ENCODE assay signal across 1 cellular context in genomic region chr10:24463683-24464426, GRCh38.
A peak's percentile ranks its signal among the peaks of the same experiment; 100 is the strongest.
TF ChIP-seq lines count a peak whose summit lies in the region.

No MANE protein-coding gene starts in this region.

TF ChIP-seq in GM12878, 131 proteins besides CTCF, POLR2A, EP300 and RAD21 (continued from another document and continues in another):
- TF ChIP-seq BHLHE40 (IDR thresholded peaks at IDR 0.05; ENCODE audit: borderline replicate concordance in 1 of 2, low read depth in 2 of 2, low read length in 1 of 2) (0 out of 4 replicates have a peak, but pooled peaks of 1 of the 2 experiments have one; percentile 16), PML (IDR thresholded peaks at IDR 0.05; ENCODE audit: low read length) (no peak), RB1 (IDR thresholded peaks at IDR 0.05; ENCODE audit: borderline replicate concordance) (no peak), POLR2AphosphoS2 (IDR thresholded peaks at IDR 0.05; ENCODE audit: low read depth, low read length) (no peak), ZNF592 (IDR thresholded peaks at IDR 0.05) (no peak), ZNF274 (IDR thresholded peaks at IDR 0.05; ENCODE audit: insufficient read depth, insufficient read length) (no peak), ATF3 (IDR thresholded peaks at IDR 0.05; ENCODE audit: borderline replicate concordance, extremely low read depth, low read depth, low read length) (no peak), ZBTB33 (IDR thresholded peaks at IDR 0.05) (no peak), SRF (IDR thresholded peaks at IDR 0.05; ENCODE audit: low read depth in 2 of 2, low read length in 2 of 2) (no peak), MYC (IDR thresholded peaks at IDR 0.05; ENCODE audit: insufficient read depth, insufficient read length, insufficient replicate concordance, low read length, severe bottlenecking) (no peak), PBX3 (IDR thresholded peaks at IDR 0.05; ENCODE audit: insufficient replicate concordance, low read depth, low read length) (no peak), TCF3 (IDR thresholded peaks at IDR 0.05; ENCODE audit: borderline replicate concordance, insufficient read depth, low read depth, low read length) (no peak), TAF1 (IDR thresholded peaks at IDR 0.05; ENCODE audit: borderline replicate concordance, low read depth, low read length) (no peak), PRDM15 (CRISPR knock-in tag; IDR thresholded peaks at IDR 0.05) (no peak), CEBPB (IDR thresholded peaks at IDR 0.05; ENCODE audit: borderline replicate concordance in 1 of 2, low read depth in 2 of 2, low read length in 2 of 2) (no peak), HDAC6 (IDR thresholded peaks at IDR 0.05; ENCODE audit: unreplicated experiment) (no peak), BCL3 (IDR thresholded peaks at IDR 0.05; ENCODE audit: borderline replicate concordance, insufficient read depth, low read depth, low read length, poor library complexity, severe bottlenecking) (no peak), SMARCA5 (IDR thresholded peaks at IDR 0.05) (no peak), ZNF384 (IDR thresholded peaks at IDR 0.05; ENCODE audit: borderline replicate concordance, low read depth, low read length) (no peak), STAT3 (IDR thresholded peaks at IDR 0.05; ENCODE audit: low read depth, low read length) (no peak), BACH1 (IDR thresholded peaks at IDR 0.05; ENCODE audit: borderline replicate concordance) (peak; percentile 15; the same call in 1 of the 2 replicates), SUZ12 (IDR thresholded peaks at IDR 0.05; ENCODE audit: unreplicated experiment) (no peak), CBX5 (IDR thresholded peaks at IDR 0.05; ENCODE audit: low read depth) (no peak), GABPA (IDR thresholded peaks at IDR 0.05; ENCODE audit: low read depth) (no peak), BMI1 (IDR thresholded peaks at IDR 0.05; ENCODE audit: borderline replicate concordance) (peak; percentile 55; the same call in 1 of the 2 replicates), USF2 (IDR thresholded peaks at IDR 0.05; ENCODE audit: borderline replicate concordance, low read depth, low read length) (no peak), JUND (IDR thresholded peaks at IDR 0.05; ENCODE audit: low read depth, low read length) (peak; percentile 18; the same call in 1 of the 2 replicates), CREM (IDR thresholded peaks at IDR 0.05; ENCODE audit: low read depth) (peak; percentile 51; the same call in 1 of the 2 replicates), SUPT20H (IDR thresholded peaks at IDR 0.05; ENCODE audit: borderline replicate concordance, control insufficient read depth, low read depth, low read length) (no peak), CBFB (IDR thresholded peaks at IDR 0.05; ENCODE audit: low read depth) (peak; percentile 45; the same call in 1 of the 2 replicates), ATF7 (IDR thresholded peaks at IDR 0.05; ENCODE audit: low read depth) (peak; percentile 91), RBBP5 (conservative IDR thresholded peaks at IDR 0.05) (no peak), MAX (IDR thresholded peaks at IDR 0.05; ENCODE audit: low read depth, low read length) (no peak), REST (IDR thresholded peaks at IDR 0.05; ENCODE audit: low read depth, low read length) (no peak), IRF3 (IDR thresholded peaks at IDR 0.05) (no peak), RCOR1 (conservative IDR thresholded peaks at IDR 0.05; ENCODE audit: low read depth, low read length) (no peak), CBX3 (IDR thresholded peaks at IDR 0.05; ENCODE audit: borderline replicate concordance, low read depth) (no peak), SIN3A (IDR thresholded peaks at IDR 0.05; ENCODE audit: low read depth, low read length) (no peak), FOS (IDR thresholded peaks at IDR 0.05; ENCODE audit: borderline replicate concordance, extremely low read depth, insufficient read length) (no peak), E2F4 (IDR thresholded peaks at IDR 0.05; ENCODE audit: low read depth, low read length) (no peak), YBX1 (IDR thresholded peaks at IDR 0.05) (no peak)
